ENCODE assay signal across 8 cellular contexts in genomic region chr7:149195180-149196150, GRCh38. TPM values are rescaled to one million over a fixed set of nuclear protein-coding genes. Genes with fewer than 3 reads are reported as not detected.
DNase-seq lines count a peak whose midpoint lies in the region; ATAC-seq, FAIRE-seq and TF ChIP-seq lines count a peak whose summit lies in the region.

Gene ZNF282 (plus strand): TSS chr7:149195546. CDS start chr7:149195590, 44 bp downstream.

- peak within 1 kb of the TSS; percentile 97 for H3K4me2 ChIP-seq in BLaER1
- H3K4me2 ChIP-seq in HepG2 (ENCODE audit: low read depth, low read length) = peak within 1 kb of the TSS; percentile 95

- intact Hi-C loops in dendritic cell treated with granulocyte-macrophage colony-stimulating factor and Interleukin-4, amounts not matched to agents 40 ng/mL and 50 ng/mL, for 4 days (cut with micrococcal nuclease) = no loop called here
- intact Hi-C loops in HepG2 (cut with micrococcal nuclease; ENCODE audit: unreplicated experiment) = loop anchor here (5.0 kb wide), 1 partner anchor 42 kb away; the partner anchor contains the start of gene ZNF212

- peaks cover 35% of the 10 kb centered on the region for H3K79me2 ChIP-seq in HepG2 (ENCODE audit: insufficient read depth, low read length)

- peak within 1 kb of the TSS; percentile 96 for H3K27ac ChIP-seq in BLaER1
- peak within 1 kb of the TSS; percentile 86 for H3K27ac ChIP-seq in HepG2 (ENCODE audit: extremely low read length, insufficient read depth, low read length)

- H4K20me1 ChIP-seq in BLaER1 = peaks cover 50% of the 10 kb centered on the region
- H4K20me1 ChIP-seq in HepG2 (ENCODE audit: insufficient read depth, low read length) = no peaks in the 10 kb centered on the region

- H3K9me3 ChIP-seq in BLaER1 (no peaks in the 10 kb centered on the region), HepG2 (ENCODE audit: low read length) (no peaks in the 10 kb centered on the region)

- TF ChIP-seq POLR2A in GM19193 (IDR thresholded peaks at IDR 0.05; ENCODE audit: extremely low read depth, insufficient read depth, insufficient read length) (peak; percentile 76), HepG2 (IDR thresholded peaks at IDR 0.05; ENCODE audit: insufficient read depth in 1 of 2, low read depth in 2 of 2, low read length in 2 of 2) (peak; percentile 77 to 80)

- H3K4me3 ChIP-seq in BLaER1 = peak within 1 kb of the TSS; percentile 99
- peak within 1 kb of the TSS; percentile 81 to 92 (median 90) for H3K4me3 ChIP-seq in HepG2 (replicated peaks in 1 of 3; ENCODE audit: insufficient read depth in 1 of 3, low read depth in 2 of 3, low read length in 3 of 3)

- peak within 1 kb of the TSS; percentile 83 for H2AFZ ChIP-seq in HepG2 (ENCODE audit: low read length)

- H3K36me3 ChIP-seq in BLaER1 (peaks cover 29% of the 10 kb centered on the region), HepG2 (replicated peaks in 1 of 2; ENCODE audit: control insufficient read depth in 1 of 2, insufficient read depth in 2 of 2, low read length in 2 of 2) (peaks cover 13 to 22% of the 10 kb centered on the region in 2 experiments)

- H3K27ac Mint-ChIP-seq in dendritic cell treated with granulocyte-macrophage colony-stimulating factor and Interleukin-4, amounts not matched to agents 40 ng/mL and 50 ng/mL, for 4 days = peak within 1 kb of the TSS; percentile 87

- DNase-seq in NCI-H510A (lab: John Stamatoyannopoulos, UW) (peak; percentile 55), HepG2 (ENCODE audit: low spot score) (peak; percentile 85)
- DNase-seq in activated CD4-positive, alpha-beta T cell treated with anti-CD3 and anti-CD28 coated beads, Interleukin-2, amount 50 U/mL, for 1 hour = peak; percentile 60
- DNase-seq in stimulated activated CD4-positive, alpha-beta T cell treated with anti-CD3 and anti-CD28 coated beads, Interleukin-4, amount 100 ng/mL, for 1 hour = peak; percentile 75

- peaks cover 37% of the 10 kb centered on the region for H3K4me1 Mint-ChIP-seq in dendritic cell treated with granulocyte-macrophage colony-stimulating factor and Interleukin-4, amounts not matched to agents 40 ng/mL and 50 ng/mL, for 4 days (ENCODE audit: low read depth)

- peak within 1 kb of the TSS; percentile 98 for H3K9ac ChIP-seq in BLaER1
- peak within 1 kb of the TSS; percentile 93 for H3K9ac ChIP-seq in HepG2 (ENCODE audit: insufficient read depth, low read depth, low read length)

- WGBS in HepG2 (ENCODE audit: low lambda C conversion rate) = 10% methylated on average over 1 of the region's 97 CpGs

- H3K27me3 ChIP-seq in BLaER1 = no peaks in the 10 kb centered on the region
- H3K27me3 ChIP-seq in HepG2 (ENCODE audit: control insufficient read depth in 1 of 2, insufficient read depth in 2 of 2, low read length in 2 of 2) = peaks cover 0 to 1% of the 10 kb centered on the region in 2 experiments; a peak in 1 of 5 replicates

- H3K4me3 Mint-ChIP-seq in dendritic cell treated with granulocyte-macrophage colony-stimulating factor and Interleukin-4, amounts not matched to agents 40 ng/mL and 50 ng/mL, for 4 days = peak within 1 kb of the TSS; percentile 87

- no peak; a peak in 1 of 4 replicates for TF ChIP-seq EP300 in HepG2 (IDR thresholded peaks at IDR 0.05; ENCODE audit: low read depth in 2 of 2, low read length in 2 of 2)
- 0 out of 2 replicates have a peak, but pooled peaks have one; percentile 13 for TF ChIP-seq EP300 in HepG2 (CRISPR knock-in tag; IDR thresholded peaks at IDR 0.05; ENCODE audit: borderline replicate concordance)

- H3K27me3 Mint-ChIP-seq in dendritic cell treated with granulocyte-macrophage colony-stimulating factor and Interleukin-4, amounts not matched to agents 40 ng/mL and 50 ng/mL, for 4 days = peaks cover 14% of the 10 kb centered on the region

- CTCF ChIA-PET in HepG2 (lab: Yijun Ruan, JAX; ENCODE audit: low intra/inter-chr PET ratio, low total read pairs) = interaction anchor here (1.0 kb wide), 1 partner anchor 48 kb away, joined by 4 read pairs; the partner anchor contains the start of gene ZNF398

- H3K9me3 Mint-ChIP-seq in dendritic cell treated with granulocyte-macrophage colony-stimulating factor and Interleukin-4, amounts not matched to agents 40 ng/mL and 50 ng/mL, for 4 days = no peaks in the 10 kb centered on the region

- ATAC-seq in HG03439 (IDR thresholded peaks at IDR 0.05; ENCODE audit: unreplicated experiment) = peak; percentile 89
- peak; percentile 95 for ATAC-seq in HepG2

- no peak for FAIRE-seq in HepG2 (lab: Jason Lieb, UNC)

- H3K36me3 Mint-ChIP-seq in dendritic cell treated with granulocyte-macrophage colony-stimulating factor and Interleukin-4, amounts not matched to agents 40 ng/mL and 50 ng/mL, for 4 days (ENCODE audit: low read depth) = peaks cover 29% of the 10 kb centered on the region

- in situ Hi-C loops in HepG2 (cut with HindIII; ENCODE audit: extremely low pct_ligation_motif_present, low pct_unique_long_range_greater_than_20kb) = no loop called here

- no TSS peak for BruUV-seq in HepG2 (replicated peaks; lab: Mats Ljungman, UMichigan)

- peak; percentile 84 for TF ChIP-seq RAD21 in HepG2 (CRISPR knock-in tag; IDR thresholded peaks at IDR 0.05)

- peak; percentile 92 for TF ChIP-seq CTCF in HepG2 (CRISPR knock-in tag; IDR thresholded peaks at IDR 0.05)

- H3K4me1 ChIP-seq in BLaER1 (peaks cover 20% of the 10 kb centered on the region), HepG2 (ENCODE audit: insufficient read depth, low read length) (peaks cover 25% of the 10 kb centered on the region)

- POLR2A ChIA-PET in HepG2 (lab: Yijun Ruan, JAX) = interaction anchor here (0.8 to 1.7 kb wide), 8 partner anchors 9 to 140 kb away, joined by 3 to 9 read pairs (median 4); partner anchors contain the start of genes ZNF398, ZNF425 and ZNF783

TF ChIP-seq in HepG2, 621 proteins besides CTCF, POLR2A, EP300 and RAD21 (continues in another document):
- no peak for TF ChIP-seq ZNF24 (IDR thresholded peaks at IDR 0.05)
- peak; percentile 82 for TF ChIP-seq ZNF563 (CRISPR knock-in tag; IDR thresholded peaks at IDR 0.05)
- no peak for TF ChIP-seq SMAD1 (CRISPR knock-in tag; IDR thresholded peaks at IDR 0.05; ENCODE audit: borderline replicate concordance, low read depth)
- TF ChIP-seq, protein P1, sequence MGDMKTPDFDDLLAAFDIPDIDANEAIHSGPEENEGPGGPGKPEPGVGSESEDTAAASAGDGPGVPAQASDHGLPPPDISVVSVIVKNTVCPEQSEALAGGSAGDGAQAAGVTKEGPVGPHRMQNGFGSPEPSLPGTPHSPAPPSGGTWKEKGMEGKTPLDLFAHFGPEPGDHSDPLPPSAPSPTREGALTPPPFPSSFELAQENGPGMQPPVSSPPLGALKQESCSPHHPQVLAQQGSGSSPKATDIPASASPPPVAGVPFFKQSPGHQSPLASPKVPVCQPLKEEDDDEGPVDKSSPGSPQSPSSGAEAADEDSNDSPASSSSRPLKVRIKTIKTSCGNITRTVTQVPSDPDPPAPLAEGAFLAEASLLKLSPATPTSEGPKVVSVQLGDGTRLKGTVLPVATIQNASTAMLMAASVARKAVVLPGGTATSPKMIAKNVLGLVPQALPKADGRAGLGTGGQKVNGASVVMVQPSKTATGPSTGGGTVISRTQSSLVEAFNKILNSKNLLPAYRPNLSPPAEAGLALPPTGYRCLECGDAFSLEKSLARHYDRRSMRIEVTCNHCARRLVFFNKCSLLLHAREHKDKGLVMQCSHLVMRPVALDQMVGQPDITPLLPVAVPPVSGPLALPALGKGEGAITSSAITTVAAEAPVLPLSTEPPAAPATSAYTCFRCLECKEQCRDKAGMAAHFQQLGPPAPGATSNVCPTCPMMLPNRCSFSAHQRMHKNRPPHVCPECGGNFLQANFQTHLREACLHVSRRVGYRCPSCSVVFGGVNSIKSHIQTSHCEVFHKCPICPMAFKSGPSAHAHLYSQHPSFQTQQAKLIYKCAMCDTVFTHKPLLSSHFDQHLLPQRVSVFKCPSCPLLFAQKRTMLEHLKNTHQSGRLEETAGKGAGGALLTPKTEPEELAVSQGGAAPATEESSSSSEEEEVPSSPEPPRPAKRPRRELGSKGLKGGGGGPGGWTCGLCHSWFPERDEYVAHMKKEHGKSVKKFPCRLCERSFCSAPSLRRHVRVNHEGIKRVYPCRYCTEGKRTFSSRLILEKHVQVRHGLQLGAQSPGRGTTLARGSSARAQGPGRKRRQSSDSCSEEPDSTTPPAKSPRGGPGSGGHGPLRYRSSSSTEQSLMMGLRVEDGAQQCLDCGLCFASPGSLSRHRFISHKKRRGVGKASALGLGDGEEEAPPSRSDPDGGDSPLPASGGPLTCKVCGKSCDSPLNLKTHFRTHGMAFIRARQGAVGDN (CRISPR knock-in tag; IDR thresholded peaks at IDR 0.05) = peak; percentile 86
- peak; percentile 88 for TF ChIP-seq YEATS2 (CRISPR knock-in tag; IDR thresholded peaks at IDR 0.05; ENCODE audit: borderline replicate concordance)
- TF ChIP-seq ZSCAN21 (CRISPR knock-in tag; IDR thresholded peaks at IDR 0.05; ENCODE audit: borderline replicate concordance) = peak; percentile 63; the same call in 1 of the 2 replicates
- peak; percentile 93 for TF ChIP-seq RBFOX2 (IDR thresholded peaks at IDR 0.05; ENCODE audit: low read depth, low read length)
- peak; percentile 88 for TF ChIP-seq KLF6 (CRISPR knock-in tag; IDR thresholded peaks at IDR 0.05)
- no peak for TF ChIP-seq NR2F2 (IDR thresholded peaks at IDR 0.05; ENCODE audit: borderline replicate concordance, low read depth)

RNA-seq across cellular contexts. Expression of gene ZNF282, which starts in this region (rescaled TPM):
- total RNA-seq in HepG2 (2016; rRNA removed; fragmentation: Illumina TruSeq; extraction: Trizol) = 19.3 and 20.9 TPM in 2 replicates
- total RNA-seq in HepG2 (2016; cell fraction: cytosol; rRNA removed; fragmentation: Illumina TruSeq; extraction: Trizol; ENCODE audit: low read depth) = 2.7 and 2.9 TPM in 2 replicates
- total RNA-seq in HepG2 (2016; cell fraction: insoluble cytoplasmic fraction; rRNA removed; fragmentation: Illumina TruSeq; extraction: Trizol) = 15.5 and 23.4 TPM in 2 replicates
- 7.4 and 7.5 TPM in 2 replicates for total RNA-seq in HepG2 (2016; cell fraction: membrane; rRNA removed; fragmentation: Illumina TruSeq; extraction: Trizol)
- 14.8 and 18.0 TPM in 2 replicates for total RNA-seq in HepG2 (2016; cell fraction: nucleus; rRNA removed; fragmentation: Illumina TruSeq; extraction: Trizol)
- 9.1 and 12.5 TPM in 2 replicates for polyA plus RNA-seq in HepG2 (2011; rRNA removed)
- 8.6 and 11.7 TPM in 2 replicates for polyA plus RNA-seq in HepG2 (2011; cell fraction: cytosol; rRNA removed)
- 18.1 and 20.6 TPM in 2 replicates for polyA plus RNA-seq in HepG2 (2011; cell fraction: nucleus; rRNA removed)
- 12.3 and 12.4 TPM in 2 replicates for polyA plus RNA-seq in HepG2 (2012)
- 1.3 and 1.6 TPM in 2 replicates for polyA plus RNA-seq in HepG2 (2016; cell fraction: cytosol; fragmentation: Illumina TruSeq; extraction: Trizol; ENCODE audit: low read depth)
- polyA plus RNA-seq in HepG2 (2016; cell fraction: insoluble cytoplasmic fraction; fragmentation: Illumina TruSeq; extraction: Trizol; ENCODE audit: low read depth) = 12.4 and 15.3 TPM in 2 replicates
- polyA plus RNA-seq in HepG2 (2016; cell fraction: membrane; fragmentation: Illumina TruSeq; extraction: Trizol; ENCODE audit: low read depth) = 2.8 and 3.9 TPM in 2 replicates
- 16.8 and 26.8 TPM in 2 replicates for polyA plus RNA-seq in HepG2 (2016; cell fraction: nucleus; fragmentation: Illumina TruSeq; extraction: Trizol; ENCODE audit: insufficient read depth, low read depth)
- polyA minus RNA-seq in HepG2 (2011; rRNA and poly(A)+ RNA removed; ENCODE audit: low replicate concordance) = 25.0 and 32.5 TPM in 2 replicates
- 13.9 and 18.6 TPM in 2 replicates for polyA minus RNA-seq in HepG2 (2011; cell fraction: cytosol; rRNA and poly(A)+ RNA removed)
- 38.4 and 52.6 TPM in 2 replicates for polyA minus RNA-seq in HepG2 (2011; cell fraction: nucleus; rRNA and poly(A)+ RNA removed)

Comparison
In these comparisons a context has a peak if more than half of its experiments do, and no peak if none do; other contexts are left out.
1. Peak in every context shown above with its lines: DNase-seq, ATAC-seq, H3K4me3 ChIP-seq and H3K27ac ChIP-seq.